In the genomic region with DNA sequence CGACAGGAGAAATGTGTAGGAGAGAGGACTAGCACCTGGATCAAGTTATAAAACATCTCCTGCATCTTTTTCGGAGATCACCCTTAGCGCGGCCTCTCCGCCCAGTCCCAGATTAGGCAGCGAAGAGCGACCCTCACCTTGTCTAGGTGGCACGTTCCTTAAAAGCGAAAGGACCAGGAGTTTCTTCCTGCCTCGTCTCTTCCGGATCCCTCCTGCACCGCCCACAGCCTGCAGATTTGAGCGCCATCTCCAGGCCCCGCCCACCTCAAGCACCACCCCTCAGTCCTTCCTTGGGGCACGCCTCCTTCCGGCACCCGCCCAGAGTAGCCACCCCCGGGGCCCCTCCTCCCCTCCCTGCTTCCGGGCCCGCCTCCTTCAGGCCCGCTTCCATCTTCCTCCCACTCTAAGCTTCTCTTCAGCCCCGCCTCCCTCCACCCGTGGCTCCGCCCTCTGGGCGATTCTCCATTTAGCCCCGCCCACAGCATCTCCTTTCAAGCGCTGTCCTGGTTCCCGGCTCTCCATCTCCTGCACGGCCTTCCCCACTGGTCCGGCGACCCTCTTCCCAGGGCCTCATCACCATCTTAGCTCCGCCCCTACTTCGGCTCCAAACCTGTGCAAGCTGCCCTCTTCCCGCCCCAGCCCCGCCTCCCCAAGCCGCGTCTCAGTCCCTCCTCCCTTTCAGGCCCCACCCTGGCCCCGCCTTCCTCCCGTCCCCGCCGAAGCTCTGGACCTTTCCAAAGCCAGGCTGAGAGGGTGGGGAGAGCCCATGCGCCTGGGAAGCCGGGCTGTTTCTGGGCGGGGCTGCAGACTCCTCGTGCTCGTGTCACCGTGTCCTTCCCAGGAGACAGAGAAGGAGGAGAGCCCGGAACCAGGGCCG, we compare ENCODE assay signal across 1 cellular context.
A peak's percentile ranks its signal among the peaks of the same experiment; 100 is the strongest.
TF ChIP-seq lines count a peak whose summit lies in the region.

No MANE protein-coding gene starts in this region.

TF ChIP-seq in HepG2, 621 proteins besides CTCF, POLR2A, EP300 and RAD21 (continued from another document and continues in another):
- peak; percentile 16; the same call in 1 of the 2 replicates for TF ChIP-seq POGZ (CRISPR knock-in tag; IDR thresholded peaks at IDR 0.05)
- TF ChIP-seq, protein P1, sequence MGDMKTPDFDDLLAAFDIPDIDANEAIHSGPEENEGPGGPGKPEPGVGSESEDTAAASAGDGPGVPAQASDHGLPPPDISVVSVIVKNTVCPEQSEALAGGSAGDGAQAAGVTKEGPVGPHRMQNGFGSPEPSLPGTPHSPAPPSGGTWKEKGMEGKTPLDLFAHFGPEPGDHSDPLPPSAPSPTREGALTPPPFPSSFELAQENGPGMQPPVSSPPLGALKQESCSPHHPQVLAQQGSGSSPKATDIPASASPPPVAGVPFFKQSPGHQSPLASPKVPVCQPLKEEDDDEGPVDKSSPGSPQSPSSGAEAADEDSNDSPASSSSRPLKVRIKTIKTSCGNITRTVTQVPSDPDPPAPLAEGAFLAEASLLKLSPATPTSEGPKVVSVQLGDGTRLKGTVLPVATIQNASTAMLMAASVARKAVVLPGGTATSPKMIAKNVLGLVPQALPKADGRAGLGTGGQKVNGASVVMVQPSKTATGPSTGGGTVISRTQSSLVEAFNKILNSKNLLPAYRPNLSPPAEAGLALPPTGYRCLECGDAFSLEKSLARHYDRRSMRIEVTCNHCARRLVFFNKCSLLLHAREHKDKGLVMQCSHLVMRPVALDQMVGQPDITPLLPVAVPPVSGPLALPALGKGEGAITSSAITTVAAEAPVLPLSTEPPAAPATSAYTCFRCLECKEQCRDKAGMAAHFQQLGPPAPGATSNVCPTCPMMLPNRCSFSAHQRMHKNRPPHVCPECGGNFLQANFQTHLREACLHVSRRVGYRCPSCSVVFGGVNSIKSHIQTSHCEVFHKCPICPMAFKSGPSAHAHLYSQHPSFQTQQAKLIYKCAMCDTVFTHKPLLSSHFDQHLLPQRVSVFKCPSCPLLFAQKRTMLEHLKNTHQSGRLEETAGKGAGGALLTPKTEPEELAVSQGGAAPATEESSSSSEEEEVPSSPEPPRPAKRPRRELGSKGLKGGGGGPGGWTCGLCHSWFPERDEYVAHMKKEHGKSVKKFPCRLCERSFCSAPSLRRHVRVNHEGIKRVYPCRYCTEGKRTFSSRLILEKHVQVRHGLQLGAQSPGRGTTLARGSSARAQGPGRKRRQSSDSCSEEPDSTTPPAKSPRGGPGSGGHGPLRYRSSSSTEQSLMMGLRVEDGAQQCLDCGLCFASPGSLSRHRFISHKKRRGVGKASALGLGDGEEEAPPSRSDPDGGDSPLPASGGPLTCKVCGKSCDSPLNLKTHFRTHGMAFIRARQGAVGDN (CRISPR knock-in tag; IDR thresholded peaks at IDR 0.05): peak; percentile 72
- 0 out of 2 replicates have a peak, but pooled peaks have one; percentile 1 for TF ChIP-seq DNMT1 (CRISPR knock-in tag; IDR thresholded peaks at IDR 0.05)
- no peak for TF ChIP-seq ZNF660 (CRISPR knock-in tag; IDR thresholded peaks at IDR 0.05; ENCODE audit: borderline replicate concordance, low read depth)
- TF ChIP-seq, protein P2, sequence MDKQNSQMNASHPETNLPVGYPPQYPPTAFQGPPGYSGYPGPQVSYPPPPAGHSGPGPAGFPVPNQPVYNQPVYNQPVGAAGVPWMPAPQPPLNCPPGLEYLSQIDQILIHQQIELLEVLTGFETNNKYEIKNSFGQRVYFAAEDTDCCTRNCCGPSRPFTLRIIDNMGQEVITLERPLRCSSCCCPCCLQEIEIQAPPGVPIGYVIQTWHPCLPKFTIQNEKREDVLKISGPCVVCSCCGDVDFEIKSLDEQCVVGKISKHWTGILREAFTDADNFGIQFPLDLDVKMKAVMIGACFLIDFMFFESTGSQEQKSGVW (CRISPR knock-in tag; IDR thresholded peaks at IDR 0.05; ENCODE audit: borderline replicate concordance): no peak
- TF ChIP-seq ZNF121 (CRISPR knock-in tag; IDR thresholded peaks at IDR 0.05): peak; percentile 66; the same call in 1 of the 2 replicates
- TF ChIP-seq, protein P3, sequence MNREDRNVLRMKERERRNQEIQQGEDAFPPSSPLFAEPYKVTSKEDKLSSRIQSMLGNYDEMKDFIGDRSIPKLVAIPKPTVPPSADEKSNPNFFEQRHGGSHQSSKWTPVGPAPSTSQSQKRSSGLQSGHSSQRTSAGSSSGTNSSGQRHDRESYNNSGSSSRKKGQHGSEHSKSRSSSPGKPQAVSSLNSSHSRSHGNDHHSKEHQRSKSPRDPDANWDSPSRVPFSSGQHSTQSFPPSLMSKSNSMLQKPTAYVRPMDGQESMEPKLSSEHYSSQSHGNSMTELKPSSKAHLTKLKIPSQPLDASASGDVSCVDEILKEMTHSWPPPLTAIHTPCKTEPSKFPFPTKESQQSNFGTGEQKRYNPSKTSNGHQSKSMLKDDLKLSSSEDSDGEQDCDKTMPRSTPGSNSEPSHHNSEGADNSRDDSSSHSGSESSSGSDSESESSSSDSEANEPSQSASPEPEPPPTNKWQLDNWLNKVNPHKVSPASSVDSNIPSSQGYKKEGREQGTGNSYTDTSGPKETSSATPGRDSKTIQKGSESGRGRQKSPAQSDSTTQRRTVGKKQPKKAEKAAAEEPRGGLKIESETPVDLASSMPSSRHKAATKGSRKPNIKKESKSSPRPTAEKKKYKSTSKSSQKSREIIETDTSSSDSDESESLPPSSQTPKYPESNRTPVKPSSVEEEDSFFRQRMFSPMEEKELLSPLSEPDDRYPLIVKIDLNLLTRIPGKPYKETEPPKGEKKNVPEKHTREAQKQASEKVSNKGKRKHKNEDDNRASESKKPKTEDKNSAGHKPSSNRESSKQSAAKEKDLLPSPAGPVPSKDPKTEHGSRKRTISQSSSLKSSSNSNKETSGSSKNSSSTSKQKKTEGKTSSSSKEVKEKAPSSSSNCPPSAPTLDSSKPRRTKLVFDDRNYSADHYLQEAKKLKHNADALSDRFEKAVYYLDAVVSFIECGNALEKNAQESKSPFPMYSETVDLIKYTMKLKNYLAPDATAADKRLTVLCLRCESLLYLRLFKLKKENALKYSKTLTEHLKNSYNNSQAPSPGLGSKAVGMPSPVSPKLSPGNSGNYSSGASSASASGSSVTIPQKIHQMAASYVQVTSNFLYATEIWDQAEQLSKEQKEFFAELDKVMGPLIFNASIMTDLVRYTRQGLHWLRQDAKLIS (CRISPR knock-in tag; IDR thresholded peaks at IDR 0.05): no peak
- no peak for TF ChIP-seq FOXP1 (IDR thresholded peaks at IDR 0.05)
- TF ChIP-seq FOXP1 (CRISPR knock-in tag; IDR thresholded peaks at IDR 0.05): peak; percentile 21
- TF ChIP-seq ZNF317 (CRISPR knock-in tag; IDR thresholded peaks at IDR 0.05): peak; percentile 49; the same call in 1 of the 2 replicates
- peak; percentile 57; the same call in 1 of the 2 replicates for TF ChIP-seq CREB1 (IDR thresholded peaks at IDR 0.05)
- 0 out of 2 replicates have a peak, but pooled peaks have one; percentile 49 for TF ChIP-seq CREB1 (CRISPR knock-in tag; IDR thresholded peaks at IDR 0.05)
- TF ChIP-seq PAF1 (CRISPR knock-in tag; IDR thresholded peaks at IDR 0.05): no peak
- TF ChIP-seq SRY (CRISPR knock-in tag; IDR thresholded peaks at IDR 0.05): peak; percentile 65; the same call in 1 of the 2 replicates
- TF ChIP-seq ZFP82 (CRISPR knock-in tag; IDR thresholded peaks at IDR 0.05; ENCODE audit: borderline replicate concordance): no peak; the same call in 1 of the 2 replicates
- TF ChIP-seq, protein P4, sequence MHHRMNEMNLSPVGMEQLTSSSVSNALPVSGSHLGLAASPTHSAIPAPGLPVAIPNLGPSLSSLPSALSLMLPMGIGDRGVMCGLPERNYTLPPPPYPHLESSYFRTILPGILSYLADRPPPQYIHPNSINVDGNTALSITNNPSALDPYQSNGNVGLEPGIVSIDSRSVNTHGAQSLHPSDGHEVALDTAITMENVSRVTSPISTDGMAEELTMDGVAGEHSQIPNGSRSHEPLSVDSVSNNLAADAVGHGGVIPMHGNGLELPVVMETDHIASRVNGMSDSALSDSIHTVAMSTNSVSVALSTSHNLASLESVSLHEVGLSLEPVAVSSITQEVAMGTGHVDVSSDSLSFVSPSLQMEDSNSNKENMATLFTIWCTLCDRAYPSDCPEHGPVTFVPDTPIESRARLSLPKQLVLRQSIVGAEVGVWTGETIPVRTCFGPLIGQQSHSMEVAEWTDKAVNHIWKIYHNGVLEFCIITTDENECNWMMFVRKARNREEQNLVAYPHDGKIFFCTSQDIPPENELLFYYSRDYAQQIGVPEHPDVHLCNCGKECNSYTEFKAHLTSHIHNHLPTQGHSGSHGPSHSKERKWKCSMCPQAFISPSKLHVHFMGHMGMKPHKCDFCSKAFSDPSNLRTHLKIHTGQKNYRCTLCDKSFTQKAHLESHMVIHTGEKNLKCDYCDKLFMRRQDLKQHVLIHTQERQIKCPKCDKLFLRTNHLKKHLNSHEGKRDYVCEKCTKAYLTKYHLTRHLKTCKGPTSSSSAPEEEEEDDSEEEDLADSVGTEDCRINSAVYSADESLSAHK (CRISPR knock-in tag; IDR thresholded peaks at IDR 0.05; ENCODE audit: borderline replicate concordance): no peak
- TF ChIP-seq ZNF652 (CRISPR knock-in tag; IDR thresholded peaks at IDR 0.05; ENCODE audit: borderline replicate concordance, low read depth): no peak
- no peak for TF ChIP-seq CBX2 (IDR thresholded peaks at IDR 0.05; ENCODE audit: low read depth, low read length)
- no peak; the same call in 1 of the 2 replicates for TF ChIP-seq CBX2 (CRISPR knock-in tag; IDR thresholded peaks at IDR 0.05; ENCODE audit: low read depth)
- TF ChIP-seq, protein P5, sequence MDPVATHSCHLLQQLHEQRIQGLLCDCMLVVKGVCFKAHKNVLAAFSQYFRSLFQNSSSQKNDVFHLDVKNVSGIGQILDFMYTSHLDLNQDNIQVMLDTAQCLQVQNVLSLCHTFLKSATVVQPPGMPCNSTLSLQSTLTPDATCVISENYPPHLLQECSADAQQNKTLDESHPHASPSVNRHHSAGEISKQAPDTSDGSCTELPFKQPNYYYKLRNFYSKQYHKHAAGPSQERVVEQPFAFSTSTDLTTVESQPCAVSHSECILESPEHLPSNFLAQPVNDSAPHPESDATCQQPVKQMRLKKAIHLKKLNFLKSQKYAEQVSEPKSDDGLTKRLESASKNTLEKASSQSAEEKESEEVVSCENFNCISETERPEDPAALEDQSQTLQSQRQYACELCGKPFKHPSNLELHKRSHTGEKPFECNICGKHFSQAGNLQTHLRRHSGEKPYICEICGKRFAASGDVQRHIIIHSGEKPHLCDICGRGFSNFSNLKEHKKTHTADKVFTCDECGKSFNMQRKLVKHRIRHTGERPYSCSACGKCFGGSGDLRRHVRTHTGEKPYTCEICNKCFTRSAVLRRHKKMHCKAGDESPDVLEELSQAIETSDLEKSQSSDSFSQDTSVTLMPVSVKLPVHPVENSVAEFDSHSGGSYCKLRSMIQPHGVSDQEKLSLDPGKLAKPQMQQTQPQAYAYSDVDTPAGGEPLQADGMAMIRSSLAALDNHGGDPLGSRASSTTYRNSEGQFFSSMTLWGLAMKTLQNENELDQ (CRISPR knock-in tag; IDR thresholded peaks at IDR 0.05; ENCODE audit: borderline replicate concordance): no peak
- no peak for TF ChIP-seq ZNF776 (CRISPR knock-in tag; IDR thresholded peaks at IDR 0.05)
- peak; percentile 93 for TF ChIP-seq GABPB1 (CRISPR knock-in tag; IDR thresholded peaks at IDR 0.05)
- TF ChIP-seq ZNF598 (CRISPR knock-in tag; IDR thresholded peaks at IDR 0.05; ENCODE audit: borderline replicate concordance): no peak
- peak; percentile 55; the same call in 1 of the 2 replicates for TF ChIP-seq SPEN (CRISPR knock-in tag; IDR thresholded peaks at IDR 0.05; ENCODE audit: low read depth)
- no peak; the same call in 1 of the 2 replicates for TF ChIP-seq ZNF879 (CRISPR knock-in tag; IDR thresholded peaks at IDR 0.05)
- 0 out of 2 replicates have a peak, but pooled peaks have one; percentile 56 for TF ChIP-seq ZSCAN29 (CRISPR knock-in tag; conservative IDR thresholded peaks at IDR 0.05)
- peak; percentile 98 for TF ChIP-seq BHLHE40 (IDR thresholded peaks at IDR 0.05; ENCODE audit: low read length)
- TF ChIP-seq RNF2 (conservative IDR thresholded peaks at IDR 0.05; ENCODE audit: low read depth): 0 out of 2 replicates have a peak, but pooled peaks have one; percentile 61
- TF ChIP-seq HES4 (CRISPR knock-in tag; IDR thresholded peaks at IDR 0.05; ENCODE audit: borderline replicate concordance): 0 out of 2 replicates have a peak, but pooled peaks have one; percentile 72
- TF ChIP-seq ZMAT3 (CRISPR knock-in tag; conservative IDR thresholded peaks at IDR 0.05): peak; percentile 32
- TF ChIP-seq ZBTB21 (CRISPR knock-in tag; IDR thresholded peaks at IDR 0.05): no peak; the same call in none of the 2 replicates
- TF ChIP-seq, protein P6, sequence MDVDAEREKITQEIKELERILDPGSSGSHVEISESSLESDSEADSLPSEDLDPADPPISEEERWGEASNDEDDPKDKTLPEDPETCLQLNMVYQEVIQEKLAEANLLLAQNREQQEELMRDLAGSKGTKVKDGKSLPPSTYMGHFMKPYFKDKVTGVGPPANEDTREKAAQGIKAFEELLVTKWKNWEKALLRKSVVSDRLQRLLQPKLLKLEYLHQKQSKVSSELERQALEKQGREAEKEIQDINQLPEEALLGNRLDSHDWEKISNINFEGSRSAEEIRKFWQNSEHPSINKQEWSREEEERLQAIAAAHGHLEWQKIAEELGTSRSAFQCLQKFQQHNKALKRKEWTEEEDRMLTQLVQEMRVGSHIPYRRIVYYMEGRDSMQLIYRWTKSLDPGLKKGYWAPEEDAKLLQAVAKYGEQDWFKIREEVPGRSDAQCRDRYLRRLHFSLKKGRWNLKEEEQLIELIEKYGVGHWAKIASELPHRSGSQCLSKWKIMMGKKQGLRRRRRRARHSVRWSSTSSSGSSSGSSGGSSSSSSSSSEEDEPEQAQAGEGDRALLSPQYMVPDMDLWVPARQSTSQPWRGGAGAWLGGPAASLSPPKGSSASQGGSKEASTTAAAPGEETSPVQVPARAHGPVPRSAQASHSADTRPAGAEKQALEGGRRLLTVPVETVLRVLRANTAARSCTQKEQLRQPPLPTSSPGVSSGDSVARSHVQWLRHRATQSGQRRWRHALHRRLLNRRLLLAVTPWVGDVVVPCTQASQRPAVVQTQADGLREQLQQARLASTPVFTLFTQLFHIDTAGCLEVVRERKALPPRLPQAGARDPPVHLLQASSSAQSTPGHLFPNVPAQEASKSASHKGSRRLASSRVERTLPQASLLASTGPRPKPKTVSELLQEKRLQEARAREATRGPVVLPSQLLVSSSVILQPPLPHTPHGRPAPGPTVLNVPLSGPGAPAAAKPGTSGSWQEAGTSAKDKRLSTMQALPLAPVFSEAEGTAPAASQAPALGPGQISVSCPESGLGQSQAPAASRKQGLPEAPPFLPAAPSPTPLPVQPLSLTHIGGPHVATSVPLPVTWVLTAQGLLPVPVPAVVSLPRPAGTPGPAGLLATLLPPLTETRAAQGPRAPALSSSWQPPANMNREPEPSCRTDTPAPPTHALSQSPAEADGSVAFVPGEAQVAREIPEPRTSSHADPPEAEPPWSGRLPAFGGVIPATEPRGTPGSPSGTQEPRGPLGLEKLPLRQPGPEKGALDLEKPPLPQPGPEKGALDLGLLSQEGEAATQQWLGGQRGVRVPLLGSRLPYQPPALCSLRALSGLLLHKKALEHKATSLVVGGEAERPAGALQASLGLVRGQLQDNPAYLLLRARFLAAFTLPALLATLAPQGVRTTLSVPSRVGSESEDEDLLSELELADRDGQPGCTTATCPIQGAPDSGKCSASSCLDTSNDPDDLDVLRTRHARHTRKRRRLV (CRISPR knock-in tag; IDR thresholded peaks at IDR 0.05): no peak
- no peak for TF ChIP-seq CENPX (CRISPR knock-in tag; IDR thresholded peaks at IDR 0.05)
- no peak for TF ChIP-seq ZNF737 (CRISPR knock-in tag; IDR thresholded peaks at IDR 0.05; ENCODE audit: borderline replicate concordance)
- TF ChIP-seq FOXA3 (CRISPR knock-in tag; IDR thresholded peaks at IDR 0.05): no peak
- no peak for TF ChIP-seq PAWR (CRISPR knock-in tag; IDR thresholded peaks at IDR 0.05; ENCODE audit: borderline replicate concordance)
- TF ChIP-seq RBM22 (optimal IDR thresholded peaks at IDR 0.05; ENCODE audit: low read length): peak; percentile 49
- TF ChIP-seq ZNF746 (CRISPR knock-in tag; IDR thresholded peaks at IDR 0.05): peak; percentile 85
- TF ChIP-seq MYC (CRISPR knock-in tag; IDR thresholded peaks at IDR 0.05; ENCODE audit: borderline replicate concordance): peak; percentile 93
- no peak for TF ChIP-seq ZNF572 (CRISPR knock-in tag; IDR thresholded peaks at IDR 0.05)
